In genomic region chr12:31052666-31053439, GRCh38 we compare ENCODE assay signal across 8 cellular contexts. TPM values are rescaled to one million over a fixed set of nuclear protein-coding genes. Genes with fewer than 3 reads are reported as not detected.
DNase-seq lines count a peak whose midpoint lies in the region; ATAC-seq, FAIRE-seq and TF ChIP-seq lines count a peak whose summit lies in the region.
"Not testable (repeated sequence)": the region's sequence is repeated elsewhere in the genome, so short reads cannot be mapped to it uniquely, and the experiment has no call there.

No MANE protein-coding gene starts in this region.

- not testable (repeated sequence) for H3K36me3 Mint-ChIP-seq in HFFc6 (ENCODE audit: low read depth); activated T-cell treated with anti-CD3 and anti-CD28 coated beads, Interleukin-2, amount 50 U/mL, for 72 hours (ENCODE audit: insufficient read depth in 2 of 2)

- peak; percentile 92 for FAIRE-seq in RCC 7860 (lab: Jason Lieb, UNC)

- H3K9me3 Mint-ChIP-seq in HFFc6; activated T-cell treated with anti-CD3 and anti-CD28 coated beads, Interleukin-2, amount 50 U/mL, for 72 hours: not testable (repeated sequence)

- H3K4me3 ChIP-seq in AG10803 (ENCODE audit: low read length); fibroblast of pulmonary artery (replicated peaks; ENCODE audit: low read depth, low read length): not testable (repeated sequence)

- not testable (repeated sequence) for TF ChIP-seq CTCF in AG10803 (conservative IDR thresholded peaks at IDR 0.05; ENCODE audit: low read length); HFFc6 (IDR thresholded peaks at IDR 0.05); fibroblast of pulmonary artery (IDR thresholded peaks at IDR 0.05; ENCODE audit: low read length, missing control alignments)

- H3K4me3 Mint-ChIP-seq in HFFc6: not testable (repeated sequence)
- peak overlapping the region; percentile 35 to 53 for H3K4me3 Mint-ChIP-seq in activated T-cell treated with anti-CD3 and anti-CD28 coated beads, Interleukin-2, amount 50 U/mL, for 72 hours

- DNase-seq in AG10803 (ENCODE audit: low read depth) (peak; percentile 37), HFFc6 (peak; percentile 65), RCC 7860 (ENCODE audit: low spot score) (peak; percentile 56), brain pericyte (ENCODE audit: low read depth, low spot score) (peak; percentile 10), fibroblast of pulmonary artery (ENCODE audit: low read depth) (peak; percentile 32), iris pigment epithelial cell (ENCODE audit: low read depth) (peak; percentile 73)
- DNase-seq in activated T-cell treated with anti-CD3 and anti-CD28 coated beads, Interleukin-2, amount 50 U/mL, for 72 hours; sciatic nerve (ENCODE audit: low spot score): not testable (repeated sequence)

- ATAC-seq in activated T-cell treated with anti-CD3 and anti-CD28 coated beads, Interleukin-2, amount 50 U/mL, for 72 hours (replicated peaks in 1 of 2): peak; percentile 28 to 30
- peak; percentile 27 for ATAC-seq in sciatic nerve

- peak overlapping the region; percentile 34; the same call in 1 of the 2 replicates for H3K27ac Mint-ChIP-seq in HFFc6
- H3K27ac Mint-ChIP-seq in activated T-cell treated with anti-CD3 and anti-CD28 coated beads, Interleukin-2, amount 50 U/mL, for 72 hours: not testable (repeated sequence)

- H3K27me3 Mint-ChIP-seq in HFFc6 (ENCODE audit: insufficient read depth); activated T-cell treated with anti-CD3 and anti-CD28 coated beads, Interleukin-2, amount 50 U/mL, for 72 hours (ENCODE audit: low read depth): not testable (repeated sequence)

- intact Hi-C loops in sciatic nerve (cut with DNase I): not testable (repeated sequence)

- H3K4me1 Mint-ChIP-seq in HFFc6 (ENCODE audit: low read depth): peaks cover 27% of the 10 kb centered on the region
- H3K4me1 Mint-ChIP-seq in activated T-cell treated with anti-CD3 and anti-CD28 coated beads, Interleukin-2, amount 50 U/mL, for 72 hours (ENCODE audit: low read depth): peaks cover 37% of the 10 kb centered on the region

RNA-seq across cellular contexts. Expression of gene DDX11, which starts 20.8 kb away (rescaled TPM):
- 10 to 100 TPM; 14.1 to 23.1 (median 20.5) TPM for total RNA-seq in HFFc6 (2021; fragmentation: NEBNext Ultra II Directional; extraction: Animal tissue kit (Norgen Biotek cat#: 25700))
- 100 to 1,000 TPM; 131 to 144 TPM for total RNA-seq in activated T-cell treated with anti-CD3 and anti-CD28 coated beads, Interleukin-2, amount 50 U/mL, for 72 hours
- total RNA-seq in sciatic nerve: 15.6 TPM
